In the genomic region with DNA sequence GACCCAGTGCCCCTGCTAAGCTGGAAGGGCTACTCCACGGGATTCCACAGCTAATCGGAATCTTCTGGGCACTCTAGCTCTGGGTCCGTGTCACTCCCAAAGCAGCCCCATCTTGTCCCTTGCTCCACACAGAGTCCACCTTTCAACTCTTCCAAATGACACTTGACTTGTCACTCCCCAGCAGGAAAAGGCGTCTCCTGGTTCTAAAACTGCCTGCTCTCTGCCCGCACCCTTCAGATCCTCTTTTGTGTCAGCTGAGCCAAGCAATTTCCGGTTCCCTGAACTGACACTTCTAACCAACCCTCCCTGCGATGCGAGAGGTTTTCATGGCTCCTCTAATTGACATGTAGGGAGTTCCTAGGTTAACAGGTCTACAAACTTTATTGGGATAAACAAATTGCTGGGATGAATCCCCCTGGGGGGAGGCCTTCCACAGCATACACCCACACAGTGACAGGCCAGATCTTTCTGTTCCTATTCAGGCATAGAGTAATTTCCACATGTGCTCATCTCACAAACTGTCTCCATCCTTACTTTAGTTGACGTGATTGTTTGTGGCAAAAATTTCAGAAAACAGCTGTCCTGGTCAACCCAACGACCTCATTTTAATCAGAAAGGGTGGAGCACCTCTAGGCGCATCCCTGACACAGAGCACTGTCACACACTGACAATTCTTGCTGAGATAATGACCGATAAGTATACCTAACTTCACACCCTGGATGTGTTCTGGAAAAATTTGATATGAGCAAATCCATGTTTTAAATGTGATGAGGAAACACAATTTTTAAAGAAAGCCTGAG, we compare ENCODE assay signal across 8 cellular contexts.
A peak's percentile ranks its signal among the peaks of the same experiment; 100 is the strongest.
DNase-seq lines count a peak whose midpoint lies in the region; ATAC-seq and TF ChIP-seq lines count a peak whose summit lies in the region.

No MANE protein-coding gene starts in this region.

- peak; percentile 62 for ATAC-seq in HG02678 (IDR thresholded peaks at IDR 0.05; ENCODE audit: unreplicated experiment)
- ATAC-seq in T-helper 17 cell, result peak; percentile 73
- ATAC-seq in HG02588 (IDR thresholded peaks at IDR 0.05; ENCODE audit: unreplicated experiment), result no peak
- ATAC-seq in HG02840 (IDR thresholded peaks at IDR 0.05; ENCODE audit: low FRiP score, unreplicated experiment), result no peak

- no peaks in the 10 kb centered on the region for H3K36me3 Mint-ChIP-seq in T-helper 17 cell (ENCODE audit: low read depth)

- no peak overlapping the region for H2AFZ ChIP-seq in parathyroid adenoma

- peak overlapping the region; percentile 83 for H3K4me3 Mint-ChIP-seq in T-helper 17 cell

- peaks cover 80% of the 10 kb centered on the region for H3K4me1 ChIP-seq in parathyroid adenoma

- no peaks in the 10 kb centered on the region for H3K9me3 ChIP-seq in T-helper 17 cell (ENCODE audit: control insufficient read depth, low read length, poor library complexity, severe bottlenecking)
- no peaks in the 10 kb centered on the region for H3K9me3 ChIP-seq in parathyroid adenoma (ENCODE audit: control insufficient read depth, low read length)

- peak overlapping the region; percentile 79 for H3K27ac Mint-ChIP-seq in T-helper 17 cell

- peak in 1 of 3 donors; percentile 13 for DNase-seq in T-helper 17 cell
- no peak for DNase-seq in epithelial cell of prostate (ENCODE audit: low read depth, low spot score)
- no peak for DNase-seq in NCI-H345 treated with DMSO at 0.1 percent for 48 hours (lab: John Stamatoyannopoulos, UW; ENCODE audit: unreplicated experiment)
- DNase-seq in ureter (ENCODE audit: low spot score), result no peak

- H3K27me3 ChIP-seq in parathyroid adenoma (ENCODE audit: control insufficient read depth, insufficient read depth, low read length), result no peaks in the 10 kb centered on the region

- H3K79me2 ChIP-seq in parathyroid adenoma, result peaks cover 52% of the 10 kb centered on the region

- H3K27ac ChIP-seq in epithelial cell of prostate (peak overlapping the region; percentile 76), parathyroid adenoma (peak overlapping the region; percentile 94)

- peak overlapping the region; percentile 40 for H3K4me2 ChIP-seq in parathyroid adenoma (ENCODE audit: low read length)

- no peaks in the 10 kb centered on the region for H3K27me3 Mint-ChIP-seq in T-helper 17 cell

- TF ChIP-seq CTCF in parathyroid adenoma (IDR thresholded peaks at IDR 0.05), result no peak

- H3K9ac ChIP-seq in parathyroid adenoma, result no peak overlapping the region

- H3K4me1 Mint-ChIP-seq in T-helper 17 cell, result peaks cover 64% of the 10 kb centered on the region

- H3K4me3 ChIP-seq in parathyroid adenoma (ENCODE audit: low read depth, low read length), result no peak overlapping the region

- H3K36me3 ChIP-seq in parathyroid adenoma (ENCODE audit: control insufficient read depth, insufficient read depth, low read length), result no peaks in the 10 kb centered on the region

Comparison
In these comparisons a context has a peak if more than half of its experiments do, and no peak if none do; other contexts are left out.
1. ATAC-seq: peak in HG02678 (single experiment) and T-helper 17 cell (single experiment); none in HG02588 (single experiment) and HG02840 (single experiment).